ENCODE assay signal across 8 cellular contexts in genomic region chr14:36941783-36942521, GRCh38.
DNase-seq lines count a peak whose midpoint lies in the region; ATAC-seq and TF ChIP-seq lines count a peak whose summit lies in the region.

No MANE protein-coding gene starts in this region.

- H3K27me3 ChIP-seq in WERI-Rb-1 (ENCODE audit: insufficient read depth, low read depth, severe bottlenecking): peaks cover 58% of the 10 kb centered on the region
- no peaks in the 10 kb centered on the region for H3K27me3 ChIP-seq in right lobe of liver

- H3K27ac ChIP-seq in C4-2B: no peak overlapping the region
- H3K27ac ChIP-seq in WERI-Rb-1: no peak overlapping the region
- no peak overlapping the region for H3K27ac ChIP-seq in coronary artery
- H3K27ac ChIP-seq in right lobe of liver: no peak overlapping the region

- H3K9me3 ChIP-seq in WERI-Rb-1 (ENCODE audit: severe bottlenecking) (no peaks in the 10 kb centered on the region), right lobe of liver (no peaks in the 10 kb centered on the region)

- intact Hi-C loops in right lobe of liver (cut with DNase I): no loop called here

- TF ChIP-seq CTCF in C4-2B (conservative IDR thresholded peaks at IDR 0.05): peak; percentile 99
- TF ChIP-seq CTCF in WERI-Rb-1 (IDR thresholded peaks at IDR 0.05; ENCODE audit: low read depth, low read length): peak; percentile 80
- peak; percentile 80 for TF ChIP-seq CTCF in coronary artery (IDR thresholded peaks at IDR 0.05)
- peak; percentile 68 to 93 (median 93) for TF ChIP-seq CTCF in right lobe of liver (IDR thresholded peaks at IDR 0.05)

- 10% methylated on average over 12 of the region's 12 CpGs for WGBS in right lobe of liver (ENCODE audit: insufficient coverage, low coverage, low lambda C conversion rate, missing lambda C conversion rate)

- TF ChIP-seq POLR2A in right lobe of liver (IDR thresholded peaks at IDR 0.05): no peak

- H3K4me3 ChIP-seq in WERI-Rb-1 (ENCODE audit: low read depth, low read length): no peak overlapping the region
- H3K4me3 ChIP-seq in coronary artery: no peak overlapping the region
- no peak overlapping the region for H3K4me3 ChIP-seq in right lobe of liver

- DNase-seq in NCI-H2171 treated with DMSO at 0.1 percent for 48 hours (lab: John Stamatoyannopoulos, UW) (peak; percentile 77), WERI-Rb-1 (peak; percentile 56), coronary artery (ENCODE audit: low spot score) (no peak), right lobe of liver (peak; percentile 64 to 78 (median 73))
- peak; percentile 15 to 31 (median 26) for DNase-seq in stimulated activated CD4-positive, alpha-beta T cell treated with anti-CD3 and anti-CD28 coated beads, TNF-alpha, amount 100 ng/mL, for 48 hours (ENCODE audit: low read depth in 3 of 3)

- ATAC-seq in GM19035 (IDR thresholded peaks at IDR 0.05; ENCODE audit: unreplicated experiment): peak; percentile 95
- peak; percentile 84 for ATAC-seq in HG03139 (IDR thresholded peaks at IDR 0.05; ENCODE audit: unreplicated experiment)
- peak; percentile 88 to 94 (median 92) for ATAC-seq in right lobe of liver

- H3K36me3 ChIP-seq in WERI-Rb-1 (no peaks in the 10 kb centered on the region), right lobe of liver (no peaks in the 10 kb centered on the region)

- H3K4me1 ChIP-seq in right lobe of liver: no peaks in the 10 kb centered on the region
